ENCODE assay signal across 16 cellular contexts in the genomic region with DNA sequence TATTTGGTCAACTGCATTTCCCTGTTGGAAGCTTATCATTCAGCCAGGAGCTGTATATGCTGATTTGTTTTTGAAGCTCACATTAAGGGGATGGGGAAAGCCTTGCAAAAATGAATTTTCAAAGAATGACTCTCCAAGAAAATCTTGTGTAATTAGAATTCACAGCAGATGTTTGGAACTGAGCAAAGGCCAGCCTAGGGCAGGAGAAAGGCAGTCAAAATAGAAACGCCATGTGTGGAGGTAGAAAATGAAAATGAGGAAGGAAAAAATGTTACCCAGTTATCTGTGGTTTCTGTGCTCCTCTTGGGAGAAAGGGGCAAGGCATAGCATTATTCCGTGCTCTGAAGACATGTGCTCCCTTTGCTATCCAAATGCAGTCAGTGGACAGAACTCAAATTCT.
A peak's percentile ranks its signal among the peaks of the same experiment; 100 is the strongest.
DNase-seq lines count a peak whose midpoint lies in the region; ATAC-seq and TF ChIP-seq lines count a peak whose summit lies in the region.
"Had no signal": no experiment of that assay in that cellular context is flagged by ENCODE, and none has a peak within 500 bp of the region (broad histone marks: within the 10 kb centered on the region; RNA-seq: fewer than 3 reads in every experiment).

No MANE protein-coding gene starts in this region.

- peaks cover 4% of the 10 kb centered on the region for H3K36me3 Mint-ChIP-seq in brain
- H3K36me3 Mint-ChIP-seq in GM23338 (ENCODE audit: low read depth) = no peaks in the 10 kb centered on the region
- H3K36me3 Mint-ChIP-seq: naive B cell had no signal

- H2AFZ ChIP-seq in IMR-90 (replicated peaks; ENCODE audit: low read length, poor library complexity) = no peak overlapping the region
- H2AFZ ChIP-seq in GM23338 = no peak overlapping the region

- H3K9ac ChIP-seq in IMR-90 (ENCODE audit: low read depth, low read length) = no peak overlapping the region; the same call in 1 of the 2 replicates

- no peaks in the 10 kb centered on the region for H3K9me3 ChIP-seq in IMR-90 (ENCODE audit: control insufficient read depth, insufficient read depth, low read length)

- CTCF ChIA-PET in IMR-90 (lab: Yijun Ruan, JAX) = interaction anchor here (0.7 to 1.6 kb wide), 3 partner anchors 9 to 125 kb away, joined by 3 to 7 read pairs (median 4); no protein-coding TSS in a partner anchor

- H3K4me1 ChIP-seq in IMR-90 (ENCODE audit: control insufficient read depth, insufficient read depth, low read length) (peaks cover 20% of the 10 kb centered on the region), GM23338 (ENCODE audit: insufficient read depth) (0 out of 2 replicates have a peak, but pooled peaks cover 2% of the 10 kb centered on the region)

- peak overlapping the region; percentile 75; the same call in 1 of the 2 replicates for H2BK20ac ChIP-seq in IMR-90 (ENCODE audit: low read depth, low read length)

- H3K27me3 Mint-ChIP-seq in brain = no peaks in the 10 kb centered on the region
- H3K27me3 Mint-ChIP-seq in GM23338 (ENCODE audit: insufficient read depth, low read depth, poor library complexity) = no peaks in the 10 kb centered on the region

- peak; percentile 95 for DNase-seq in AG10803 (ENCODE audit: low read depth)
- peak; percentile 46 for DNase-seq in IMR-90
- DNase-seq in myocyte (ENCODE audit: low read depth) = peak; percentile 62
- no peak for DNase-seq in HT-29 (ENCODE audit: low spot score)
- DNase-seq in G401 (ENCODE audit: low spot score) = no peak
- no peak for DNase-seq in GM23338 (ENCODE audit: low spot score)
- DNase-seq: activated T-cell treated with anti-CD3 and anti-CD28 coated beads, Interleukin-2, amount 50 U/mL, for 1 hour; foreskin keratinocyte; naive B cell; NCI-H1436; right cardiac atrium; stimulated activated naive CD8-positive, alpha-beta T cell treated with anti-CD3 and anti-CD28 coated beads, Interleukin-15, amount 100 ng/mL, for 72 hours; SW 1271 had no signal

- POLR2A ChIA-PET in IMR-90 (lab: Charles Lee; ENCODE audit: unreplicated experiment) = no interaction called here

- H4K20me1 ChIP-seq in IMR-90 (ENCODE audit: insufficient read depth, low read length) (no peaks in the 10 kb centered on the region; the same call in 1 of the 2 replicates), GM23338 (replicated peaks; ENCODE audit: insufficient read depth) (no peaks in the 10 kb centered on the region)

- no peak overlapping the region for H3K56ac ChIP-seq in IMR-90 (ENCODE audit: extremely low read depth, insufficient read depth, low read length)

- BruUV-seq in IMR-90 (replicated peaks; lab: Mats Ljungman, UMichigan) = no TSS peak

- no peaks in the 10 kb centered on the region for H3F3A ChIP-seq in GM23338 (replicated peaks; ENCODE audit: low read depth)

- peak overlapping the region; percentile 13; the same call in 1 of the 2 replicates for H4K91ac ChIP-seq in IMR-90 (ENCODE audit: insufficient read depth, low read depth, low read length)

- peak overlapping the region; percentile 74; the same call in 1 of the 2 replicates for H3K23ac ChIP-seq in IMR-90 (ENCODE audit: low read depth, low read length)

- H3K9me1 ChIP-seq in IMR-90 (ENCODE audit: insufficient read depth, low read length) = peaks cover 6% of the 10 kb centered on the region; the same call in 1 of the 2 replicates

- H3K27ac ChIP-seq in IMR-90 (ENCODE audit: insufficient read depth, low read length) (no peak overlapping the region; the same call in 1 of the 2 replicates), GM23338 (ENCODE audit: low read depth) (no peak overlapping the region)
- H3K27ac ChIP-seq: coronary artery, foreskin keratinocyte had no signal

- ATAC-seq in IMR-90 (ENCODE audit: low read depth) = peak; percentile 9
- no peak for ATAC-seq in GM23338
- no peak for ATAC-seq in HG03196 (IDR thresholded peaks at IDR 0.05; ENCODE audit: unreplicated experiment)
- ATAC-seq: foreskin keratinocyte; right cardiac atrium; stimulated activated naive CD8-positive, alpha-beta T cell treated with anti-CD3 and anti-CD28 coated beads, Interleukin-15, amount 100 ng/mL, for 72 hours had no signal

- dilution Hi-C loops in IMR-90 (cut with HindIII; ENCODE audit: low sequenced_read_pairs, unreplicated experiment) = no loop called here

- no peaks in the 10 kb centered on the region for H3K9me2 ChIP-seq in GM23338 (ENCODE audit: insufficient read depth)

- peak overlapping the region; percentile 9 to 32; a peak in 3 of 4 replicates for H4K8ac ChIP-seq in IMR-90 (ENCODE audit: low read depth in 2 of 2, low read length in 2 of 2)

- no peak overlapping the region for H3K4me3 Mint-ChIP-seq in brain
- no peak overlapping the region for H3K4me3 Mint-ChIP-seq in GM23338
- H3K4me3 Mint-ChIP-seq: stimulated activated naive CD8-positive, alpha-beta T cell treated with anti-CD3 and anti-CD28 coated beads, Interleukin-15, amount 100 ng/mL, for 72 hours had no signal

- H2BK120ac ChIP-seq in IMR-90 (ENCODE audit: low read depth, low read length) = peak overlapping the region; percentile 86

- peaks cover 55% of the 10 kb centered on the region for H3K4me1 Mint-ChIP-seq in brain
- peaks cover 2% of the 10 kb centered on the region; the same call in 2 of the 3 replicates for H3K4me1 Mint-ChIP-seq in GM23338

- TF ChIP-seq CTCF in AG10803 (conservative IDR thresholded peaks at IDR 0.05; ENCODE audit: low read length) = no peak
- no peak for TF ChIP-seq CTCF in IMR-90 (conservative IDR thresholded peaks at IDR 0.05; ENCODE audit: low read depth, low read length)
- no peak for TF ChIP-seq CTCF in brain (conservative IDR thresholded peaks at IDR 0.05)
- TF ChIP-seq CTCF in GM23338 (conservative IDR thresholded peaks at IDR 0.05; ENCODE audit: low read depth in 2 of 2) = no peak

- peak overlapping the region; percentile 83; the same call in 1 of the 2 replicates for H4K5ac ChIP-seq in IMR-90 (ENCODE audit: low read depth, low read length)

- H3K27ac Mint-ChIP-seq in brain (peak overlapping the region in 4 of 5 experiments; percentile 11 to 40 (median 22)), GM23338 (no peak overlapping the region)
- H3K27ac Mint-ChIP-seq: stimulated activated naive CD8-positive, alpha-beta T cell treated with anti-CD3 and anti-CD28 coated beads, Interleukin-15, amount 100 ng/mL, for 72 hours had no signal

- peaks cover 16 to 42% of the 10 kb centered on the region in 2 experiments; a peak in 3 of 4 replicates for H3K79me1 ChIP-seq in IMR-90 (ENCODE audit: low read depth in 1 of 2, low read length in 2 of 2)

- no peak for TF ChIP-seq RAD21 in IMR-90 (IDR thresholded peaks at IDR 0.05; ENCODE audit: low read length)

- H3K4me2 ChIP-seq in IMR-90 (ENCODE audit: low read depth, low read length) (peak overlapping the region; percentile 63), GM23338 (no peak overlapping the region)

- peak overlapping the region; percentile 96 for H2BK5ac ChIP-seq in IMR-90 (ENCODE audit: low read depth, low read length, poor library complexity, severe bottlenecking)

- 83% methylated on average over 1 of the region's 2 CpGs; no CpG with 5 or more reads in 1 of the 2 experiments for WGBS in IMR-90 (ENCODE audit: extremely low coverage in 2 of 2, insufficient read length in 1 of 2), 2 experiments

- H3K36me3 ChIP-seq in IMR-90 (ENCODE audit: control insufficient read depth, insufficient read depth, low read length) (no peaks in the 10 kb centered on the region; the same call in 1 of the 2 replicates), GM23338 (ENCODE audit: insufficient read depth) (no peaks in the 10 kb centered on the region)

- 0 out of 3 replicates have a peak overlapping the region, but pooled peaks have one; percentile 77 for H2BK15ac ChIP-seq in IMR-90 (ENCODE audit: low read depth, low read length)

- H3K14ac ChIP-seq in IMR-90 (replicated peaks; ENCODE audit: low read depth, low read length) = peak overlapping the region; percentile 63

- H2AK5ac ChIP-seq in IMR-90 (ENCODE audit: low read depth, low read length) = no peak overlapping the region

- H3K9me3 Mint-ChIP-seq in brain = no peaks in the 10 kb centered on the region
- H3K9me3 Mint-ChIP-seq in GM23338 = no peaks in the 10 kb centered on the region
- H3K9me3 Mint-ChIP-seq: naive B cell; stimulated activated naive CD8-positive, alpha-beta T cell treated with anti-CD3 and anti-CD28 coated beads, Interleukin-15, amount 100 ng/mL, for 72 hours had no signal

- no peaks in the 10 kb centered on the region for H3K27me3 ChIP-seq in IMR-90 (ENCODE audit: control insufficient read depth, insufficient read depth, low read length)
- H3K27me3 ChIP-seq in GM23338 (ENCODE audit: insufficient read depth) = no peaks in the 10 kb centered on the region
- H3K27me3 ChIP-seq: foreskin keratinocyte had no signal

- H3K4me3 ChIP-seq in AG10803 (ENCODE audit: low read length) (no peak overlapping the region), IMR-90 (ENCODE audit: insufficient read depth, low read depth, low read length) (no peak overlapping the region), GM23338 (no peak overlapping the region)
- H3K4me3 ChIP-seq: coronary artery had no signal

- H3K18ac ChIP-seq in IMR-90 (ENCODE audit: low read depth, low read length) = peak overlapping the region; percentile 92; the same call in 1 of the 2 replicates

- peak overlapping the region; percentile 16 for H3K4ac ChIP-seq in IMR-90 (ENCODE audit: low read depth, low read length)

- TF ChIP-seq POLR2A in IMR-90 (IDR thresholded peaks at IDR 0.05; ENCODE audit: low read depth, low read length) = no peak

- intact Hi-C loops in IMR-90 (cut with micrococcal nuclease) = no loop called here

- H2AK9ac ChIP-seq in IMR-90 (replicated peaks; ENCODE audit: low read depth, low read length, poor library complexity) = no peak overlapping the region

- in situ Hi-C loops in IMR-90 (cut with MboI; ENCODE audit: low sequenced_read_pairs) (no loop called here), G401 (cut with HindIII; ENCODE audit: low sequenced_read_pairs) (no loop called here)

- no peaks in the 10 kb centered on the region for H3K79me2 ChIP-seq in GM23338 (replicated peaks; ENCODE audit: insufficient read depth)

TF ChIP-seq in IMR-90, 13 proteins besides CTCF, POLR2A, EP300 and RAD21:
- no peak for TF ChIP-seq NFE2L2 (IDR thresholded peaks at IDR 0.05; ENCODE audit: low read depth, low read length)
- no peak for TF ChIP-seq CEBPB (IDR thresholded peaks at IDR 0.05; ENCODE audit: low read depth, low read length)
TF ChIP-seq in IMR-90: peak in this region for 0.

TF ChIP-seq in GM23338, 12 proteins besides CTCF, POLR2A, EP300 and RAD21 (continues in another document):
- TF ChIP-seq EZH2 (IDR thresholded peaks at IDR 0.05; ENCODE audit: low read depth, unreplicated experiment) (no peak), CREB1 (CRISPR knock-in tag; IDR thresholded peaks at IDR 0.05; ENCODE audit: low read depth) (no peak), ZNF114 (CRISPR knock-in tag; IDR thresholded peaks at IDR 0.05) (no peak)

Comparison
In these comparisons a context has a peak if more than half of its experiments do, and no peak if none do; other contexts are left out.
1. DNase-seq: peak in AG10803 (single experiment), IMR-90 (single experiment) and myocyte (single experiment); none in HT-29 (single experiment), G401 (single experiment) and GM23338 (single experiment).